21 cellular contexts compared by ENCODE assay signal in the genomic region with DNA sequence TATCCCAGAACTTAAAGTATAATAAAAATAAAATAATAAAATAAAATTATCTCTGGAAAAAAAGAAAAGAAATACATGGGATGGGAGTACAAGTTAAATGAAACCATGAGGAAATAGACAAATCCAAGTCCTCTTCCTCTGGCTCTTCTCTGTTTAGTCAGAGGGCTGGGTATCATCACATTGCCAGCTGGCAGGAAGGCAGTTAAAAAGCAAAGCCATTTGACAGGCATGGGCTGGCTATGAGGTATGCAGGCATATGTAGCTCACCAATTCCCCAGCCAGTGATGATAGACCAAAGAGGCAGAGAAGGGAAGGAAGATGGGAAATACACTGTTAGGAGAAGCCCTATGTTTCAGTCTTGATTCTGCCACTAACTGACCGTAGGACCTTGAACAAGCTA. TPM values are rescaled to one million over a fixed set of nuclear protein-coding genes. Genes with fewer than 3 reads are reported as not detected.
DNase-seq lines count a peak whose midpoint lies in the region; ATAC-seq, FAIRE-seq and TF ChIP-seq lines count a peak whose summit lies in the region.
"Had no signal": no experiment of that assay in that cellular context is flagged by ENCODE, and none has a peak within 500 bp of the region (broad histone marks: within the 10 kb centered on the region; RNA-seq: fewer than 3 reads in every experiment).

No MANE protein-coding gene starts in this region.

- H3K4me3 ChIP-seq in AG10803 (ENCODE audit: low read length) (no peak overlapping the region), GM23248 (no peak overlapping the region), bronchial epithelial cell (ENCODE audit: low read depth, low read length) (no peak overlapping the region)
- H3K4me3 ChIP-seq: A549, BLaER1 had no signal

- H3K36me3 ChIP-seq in GM23248 (ENCODE audit: low read depth) (no peaks in the 10 kb centered on the region), bronchial epithelial cell (ENCODE audit: control insufficient read depth, insufficient read depth, low read length) (no peaks in the 10 kb centered on the region)
- H3K36me3 ChIP-seq: BLaER1 had no signal

- intact Hi-C loops in left colon (cut with DNase I, micrococcal nuclease) = no loop called here

- no peak for FAIRE-seq in bronchial epithelial cell (lab: Jason Lieb, UNC)
- FAIRE-seq: A549, G401.6, GM12892, GM19239, H54, HepG2, HTR-8/SVneo had no signal

- H3K27me3 ChIP-seq in GM23248 (replicated peaks; ENCODE audit: insufficient read depth) = no peaks in the 10 kb centered on the region
- no peaks in the 10 kb centered on the region for H3K27me3 ChIP-seq in bronchial epithelial cell (ENCODE audit: control insufficient read depth, insufficient read depth, low read length)
- H3K27me3 ChIP-seq: BLaER1 had no signal

- TF ChIP-seq CTCF in AG10803 (conservative IDR thresholded peaks at IDR 0.05; ENCODE audit: low read length) (no peak), bronchial epithelial cell (IDR thresholded peaks at IDR 0.05; ENCODE audit: insufficient read depth, low read length, severe bottlenecking) (no peak)

- no peak overlapping the region for H3K27ac ChIP-seq in GM23248
- H3K27ac ChIP-seq: BLaER1 had no signal

- no peak overlapping the region for H3K9ac ChIP-seq in GM23248
- H3K9ac ChIP-seq: BLaER1 had no signal

- DNase-seq in AG10803 (ENCODE audit: low read depth) (peak; percentile 12), GM23248 (peak; percentile 23), bronchial epithelial cell (ENCODE audit: low read depth) (peak; percentile 10), left colon (no peak), NCI-H345 (lab: John Stamatoyannopoulos, UW) (no peak), NCI-H526 treated with DMSO at 0.1 percent for 48 hours (lab: John Stamatoyannopoulos, UW) (no peak)
- DNase-seq: AML-193; Caco-2; CD8-positive, alpha-beta memory T cell; DMS79 treated with DMSO at 0.1 percent for 48 hours; EL had no signal

- no peaks in the 10 kb centered on the region for H3K4me1 ChIP-seq in GM23248 (ENCODE audit: insufficient read depth)
- H3K4me1 ChIP-seq: BLaER1 had no signal

- no peaks in the 10 kb centered on the region for H3K79me2 ChIP-seq in GM23248 (ENCODE audit: insufficient read depth)

- 88 to 100% methylated on average over 1 of the region's 1 CpG for WGBS in GM23248 (ENCODE audit: low coverage in 1 of 2, low lambda C conversion rate in 2 of 2, missing lambda C conversion rate in 2 of 2), 2 experiments

- no peaks in the 10 kb centered on the region for H3K9me3 ChIP-seq in GM23248 (ENCODE audit: low read depth)
- H3K9me3 ChIP-seq: A549, BLaER1, Caco-2 had no signal

- in situ Hi-C loops in GM23248 (cut with MboI) = no loop called here

- H3K9me2 ChIP-seq in GM23248 (ENCODE audit: insufficient read depth) = no peaks in the 10 kb centered on the region

- H3F3A ChIP-seq in GM23248 (ENCODE audit: insufficient read depth) = no peaks in the 10 kb centered on the region

- H3K4me2 ChIP-seq in GM23248 (ENCODE audit: unreplicated experiment) = no peak overlapping the region
- H3K4me2 ChIP-seq: BLaER1 had no signal

- no peak overlapping the region for H2AFZ ChIP-seq in GM23248

- ATAC-seq in left colon (peak; percentile 67), GM19397 (IDR thresholded peaks at IDR 0.05; ENCODE audit: unreplicated experiment) (no peak), GM18498 (IDR thresholded peaks at IDR 0.05; ENCODE audit: unreplicated experiment) (no peak)
- ATAC-seq: HepG2 had no signal

- no peaks in the 10 kb centered on the region for H4K20me1 ChIP-seq in GM23248 (ENCODE audit: insufficient read depth)
- H4K20me1 ChIP-seq: BLaER1 had no signal

RNA-seq across cellular contexts. Expression of gene LYVE1, which starts 6.5 kb away (rescaled TPM):
- total RNA-seq in GM23248 (2014; rRNA removed; shearing (Covaris generic)) = not detected in 2 replicates
- polyA plus RNA-seq in GM23248 (2016; fragmentation: Nextera tagmentation; extraction: Ambion mirVana) = not detected in 2 replicates
- total RNA-seq in bronchial epithelial cell = not detected in 2 replicates
- total RNA-seq in left colon = 10 to 100 TPM; 31.3 to 39.4 TPM
- total RNA-seq: Caco-2; CD8-positive, alpha-beta memory T cell had no signal
- polyA plus RNA-seq: CD8-positive, alpha-beta memory T cell had no signal

RNA-seq across cellular contexts. Expression of gene RNF141, which starts 21.0 kb away (rescaled TPM):
- total RNA-seq in GM23248 (2014; rRNA removed; shearing (Covaris generic)) = 35.5 and 35.9 TPM in 2 replicates
- polyA plus RNA-seq in GM23248 (2016; fragmentation: Nextera tagmentation; extraction: Ambion mirVana) = 46.9 and 48.6 TPM in 2 replicates
- total RNA-seq in bronchial epithelial cell = 71.9 and 103 TPM in 2 replicates
- total RNA-seq in left colon = 10 to 100 TPM; 36.5 to 40.4 TPM

Comparison
In these comparisons a context has a peak if more than half of its experiments do, and no peak if none do; other contexts are left out.
1. DNase-seq: peak in AG10803 (single experiment), GM23248 (single experiment) and bronchial epithelial cell (single experiment); none in left colon (0 of 2), NCI-H345 (single experiment) and NCI-H526 treated with DMSO at 0.1 percent for 48 hours (single experiment).
2. RNA of gene LYVE1, which starts 6.5 kb away (total RNA-seq): 31.3 to 39.4 TPM in left colon; not detected in GM23248 and not detected in bronchial epithelial cell; every median in the first group is over 10 times any median in the second.